8 cellular contexts compared by ENCODE assay signal in genomic region chr2:33272001-33272400, GRCh38.
DNase-seq lines count a peak whose midpoint lies in the region; ATAC-seq and TF ChIP-seq lines count a peak whose summit lies in the region.

No MANE protein-coding gene starts in this region.

- H3K9me3 ChIP-seq in esophagus squamous epithelium (no peaks in the 10 kb centered on the region), spleen (peaks cover 0 to 4% (median 2%) of the 10 kb centered on the region in 8 donors)

- no peak for TF ChIP-seq POLR2A in esophagus squamous epithelium (IDR thresholded peaks at IDR 0.05)
- TF ChIP-seq POLR2A in spleen (IDR thresholded peaks at IDR 0.05), result no peak

- H3K4me1 ChIP-seq in esophagus squamous epithelium (peaks cover 0 to 12% (median 7%) of the 10 kb centered on the region in 3 donors), spleen (peaks cover 0 to 15% (median 0%) of the 10 kb centered on the region in 6 donors)

- ATAC-seq in GM21423 (IDR thresholded peaks at IDR 0.05; ENCODE audit: unreplicated experiment) (peak; percentile 99), HG03439 (IDR thresholded peaks at IDR 0.05; ENCODE audit: unreplicated experiment) (peak; percentile 76), esophagus mucosa (no peak)

- in situ Hi-C loops in GM13976 (cut with MboI; ENCODE audit: low sequenced_read_pairs, unreplicated experiment), result no loop called here

- 82 to 85% methylated on average over 4 of the region's 4 CpGs for WGBS in esophagus squamous epithelium, 2 donors
- WGBS in spleen, 5 donors, result 56 to 67% (median 58%) methylated on average over 4 of the region's 4 CpGs

- intact Hi-C loops in esophagus squamous epithelium (cut with DNase I), result no loop called here
- intact Hi-C loops in spleen (cut with DNase I; ENCODE audit: low total_unique reads), result no loop called here

- no peak overlapping the region for H3K4me3 ChIP-seq in esophagus squamous epithelium
- H3K4me3 ChIP-seq in spleen, result no peak overlapping the region

- H3K27me3 ChIP-seq in esophagus squamous epithelium (no peaks in the 10 kb centered on the region), spleen (replicated peaks in 1 of 7) (no peaks in the 10 kb centered on the region)

- H3K36me3 ChIP-seq in esophagus squamous epithelium, result peaks cover 0 to under 1% (median 0%) of the 10 kb centered on the region in 3 donors
- peaks cover 0 to under 1% (median 0%) of the 10 kb centered on the region in 6 donors for H3K36me3 ChIP-seq in spleen

- no peak for TF ChIP-seq CTCF in GM13976 (IDR thresholded peaks at IDR 0.05; ENCODE audit: borderline replicate concordance, control extremely low read depth, extremely low read depth, insufficient read depth, missing control alignments)
- TF ChIP-seq CTCF in esophagus squamous epithelium (IDR thresholded peaks at IDR 0.05), result no peak
- no peak for TF ChIP-seq CTCF in spleen (IDR thresholded peaks at IDR 0.05 in 8 of 11, conservative IDR thresholded peaks at IDR 0.05 in 3 of 11)

- H3K27ac ChIP-seq in esophagus squamous epithelium (no peak overlapping the region), spleen (no peak overlapping the region)

- DNase-seq in GM13976 (ENCODE audit: low spot score), result peak; percentile 57
- DNase-seq in dedifferentiated amniotic fluid mesenchymal stem cell (ENCODE audit: extremely low spot score), result peak; percentile 43
- DNase-seq in esophagus squamous epithelium (lab: John Stamatoyannopoulos, UW), result no peak
- no peak for DNase-seq in spleen
- DNase-seq in activated gamma-delta T cell (lab: John Stamatoyannopoulos, UW), result no peak

Comparison
In these comparisons a context has a peak if more than half of its experiments do, and no peak if none do; other contexts are left out.
1. DNase-seq: peak in GM13976 (single experiment) and dedifferentiated amniotic fluid mesenchymal stem cell (single experiment); none in esophagus squamous epithelium (single experiment), spleen (single experiment) and activated gamma-delta T cell (single experiment).